In the genomic region with DNA sequence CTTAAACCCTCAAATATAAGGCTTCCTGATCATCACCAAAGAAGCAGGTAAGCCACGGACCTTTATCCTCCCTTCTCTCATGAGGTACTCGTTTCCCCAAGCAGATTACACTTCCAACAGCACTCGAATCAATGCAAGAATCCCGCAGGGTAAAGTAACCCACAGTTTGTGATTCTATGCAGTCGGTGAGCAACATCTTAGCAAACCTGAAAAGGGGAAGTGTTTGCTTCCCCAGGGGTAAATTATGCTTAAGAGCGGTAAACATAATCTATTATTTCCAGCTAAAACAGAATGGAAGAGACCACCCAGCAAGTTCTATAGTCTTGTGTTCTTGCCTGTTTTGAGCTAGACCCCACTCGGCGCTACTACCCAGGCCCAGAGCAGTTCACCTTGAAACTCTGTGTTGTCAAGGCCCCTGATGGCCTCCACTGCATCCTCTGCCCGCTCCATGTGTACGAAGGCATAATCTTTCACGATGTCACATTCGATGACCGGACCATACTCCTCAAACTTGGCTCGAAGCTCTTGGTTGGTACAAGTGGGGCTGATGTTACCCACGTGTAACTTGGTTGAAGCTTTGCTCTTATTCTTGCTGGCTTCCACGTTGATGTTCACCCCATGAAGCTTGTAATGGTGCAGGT, we compare ENCODE assay signal across 8 cellular contexts. TPM values are rescaled to one million over a fixed set of nuclear protein-coding genes. Genes with fewer than 3 reads are reported as not detected.
DNase-seq lines count a peak whose midpoint lies in the region; ATAC-seq, FAIRE-seq and TF ChIP-seq lines count a peak whose summit lies in the region.

No MANE protein-coding gene starts in this region.

- H3K4me3 Mint-ChIP-seq in activated T-helper 17 cell treated with anti-CD3 and anti-CD28 coated beads, Interleukin-2, amount 50 U/mL, for 72 hours, result peak overlapping the region; percentile 97

- no peaks in the 10 kb centered on the region for H3K27me3 Mint-ChIP-seq in activated T-helper 17 cell treated with anti-CD3 and anti-CD28 coated beads, Interleukin-2, amount 50 U/mL, for 72 hours

- TF ChIP-seq CTCF in left ventricle myocardium inferior (IDR thresholded peaks at IDR 0.05; ENCODE audit: borderline replicate concordance) (no peak), right atrium auricular region (IDR thresholded peaks at IDR 0.05) (no peak), keratinocyte (optimal IDR thresholded peaks at IDR 0.05 in 1 of 3, IDR thresholded peaks at IDR 0.05 in 1 of 3, conservative IDR thresholded peaks at IDR 0.05 in 1 of 3; ENCODE audit: extremely low read depth in 1 of 3, insufficient read depth in 2 of 3, low read length in 3 of 3) (no peak), upper lobe of right lung (IDR thresholded peaks at IDR 0.05) (no peak), left lung (IDR thresholded peaks at IDR 0.05) (no peak)

- H3K4me1 ChIP-seq in left ventricle myocardium inferior, result peaks cover 54% of the 10 kb centered on the region
- H3K4me1 ChIP-seq in right atrium auricular region, result peaks cover 0 to 19% of the 10 kb centered on the region in 2 donors
- peaks cover 24% of the 10 kb centered on the region for H3K4me1 ChIP-seq in keratinocyte (ENCODE audit: control insufficient read depth, extremely low read depth, insufficient read depth, low read length)
- peaks cover 23% of the 10 kb centered on the region for H3K4me1 ChIP-seq in upper lobe of right lung
- peaks cover 23 to 49% of the 10 kb centered on the region in 2 donors for H3K4me1 ChIP-seq in left lung

- peaks cover 12% of the 10 kb centered on the region for H3K4me1 Mint-ChIP-seq in activated T-helper 17 cell treated with anti-CD3 and anti-CD28 coated beads, Interleukin-2, amount 50 U/mL, for 72 hours

- H3K27ac ChIP-seq in left ventricle myocardium inferior (replicated peaks) (no peak overlapping the region), right atrium auricular region (no peak overlapping the region), keratinocyte (ENCODE audit: control insufficient read depth, insufficient read depth, low read length) (no peak overlapping the region), upper lobe of right lung (no peak overlapping the region), left lung (peak overlapping the region in 1 of 2 donors; percentile 3)

- peak overlapping the region; percentile 100 for H3K4me2 ChIP-seq in keratinocyte (ENCODE audit: control insufficient read depth, extremely low read depth, insufficient read depth, low read depth, low read length)

- H3K36me3 Mint-ChIP-seq in activated T-helper 17 cell treated with anti-CD3 and anti-CD28 coated beads, Interleukin-2, amount 50 U/mL, for 72 hours (ENCODE audit: low read depth), result peaks cover 45% of the 10 kb centered on the region

- H3K27ac Mint-ChIP-seq in activated T-helper 17 cell treated with anti-CD3 and anti-CD28 coated beads, Interleukin-2, amount 50 U/mL, for 72 hours, result peak overlapping the region; percentile 100

- H4K20me1 ChIP-seq in keratinocyte (ENCODE audit: control insufficient read depth, extremely low read depth, insufficient read depth, low read length), result no peaks in the 10 kb centered on the region

- H3K4me3 ChIP-seq in left ventricle myocardium inferior (peak overlapping the region; percentile 83), right atrium auricular region (peak overlapping the region in 1 of 2 donors; percentile 65), keratinocyte (ENCODE audit: control insufficient read depth in 2 of 3, extremely low read depth in 1 of 3, insufficient read depth in 2 of 3, low read depth in 1 of 3, low read length in 3 of 3) (peak overlapping the region in 2 of 3 experiments; percentile 67 to 75), upper lobe of right lung (peak overlapping the region; percentile 80), left lung (peak overlapping the region in 1 of 2 donors; percentile 75)

- no peaks in the 10 kb centered on the region for H3K9me3 Mint-ChIP-seq in activated T-helper 17 cell treated with anti-CD3 and anti-CD28 coated beads, Interleukin-2, amount 50 U/mL, for 72 hours

- peak; percentile 59 for FAIRE-seq in keratinocyte (lab: Jason Lieb, UNC)

- H2AFZ ChIP-seq in keratinocyte (ENCODE audit: control insufficient read depth, low read length), result no peak overlapping the region

- H3K9me3 ChIP-seq in left ventricle myocardium inferior (replicated peaks), result no peaks in the 10 kb centered on the region
- no peaks in the 10 kb centered on the region for H3K9me3 ChIP-seq in right atrium auricular region
- no peaks in the 10 kb centered on the region for H3K9me3 ChIP-seq in keratinocyte (ENCODE audit: control insufficient read depth, low read depth, low read length)
- H3K9me3 ChIP-seq in upper lobe of right lung, result no peaks in the 10 kb centered on the region
- no peaks in the 10 kb centered on the region for H3K9me3 ChIP-seq in left lung

- DNase-seq in left ventricle myocardium inferior (no peak), right atrium auricular region (ENCODE audit: low spot score) (no peak), keratinocyte (ENCODE audit: low read depth, low spot score) (no peak), upper lobe of right lung (peak; percentile 52), left lung (no peak), erythroblast (lab: John Stamatoyannopoulos, UW) (no peak)

- H3K27me3 ChIP-seq in left ventricle myocardium inferior (ENCODE audit: low read depth) (no peaks in the 10 kb centered on the region), right atrium auricular region (no peaks in the 10 kb centered on the region), keratinocyte (ENCODE audit: control insufficient read depth, extremely low read depth, insufficient read depth, low read length) (no peaks in the 10 kb centered on the region), upper lobe of right lung (no peaks in the 10 kb centered on the region), left lung (no peaks in the 10 kb centered on the region)

- ATAC-seq in activated T-helper 17 cell treated with anti-CD3 and anti-CD28 coated beads, Interleukin-2, amount 50 U/mL, for 72 hours (replicated peaks), result no peak
- ATAC-seq in upper lobe of right lung (no peak), left lung (no peak), GM21447 (IDR thresholded peaks at IDR 0.05; ENCODE audit: unreplicated experiment) (no peak)

- peaks cover 6% of the 10 kb centered on the region for H3K36me3 ChIP-seq in left ventricle myocardium inferior
- no peaks in the 10 kb centered on the region for H3K36me3 ChIP-seq in right atrium auricular region
- H3K36me3 ChIP-seq in keratinocyte (ENCODE audit: control insufficient read depth in 2 of 2, extremely low read depth in 1 of 2, insufficient read depth in 2 of 2, low read length in 2 of 2), result no peaks in the 10 kb centered on the region
- no peaks in the 10 kb centered on the region for H3K36me3 ChIP-seq in upper lobe of right lung
- no peaks in the 10 kb centered on the region for H3K36me3 ChIP-seq in left lung

- H3K9ac ChIP-seq in keratinocyte (ENCODE audit: control insufficient read depth, extremely low read depth, insufficient read depth, low read length), result no peak overlapping the region

- peaks cover 29% of the 10 kb centered on the region for H3K79me2 ChIP-seq in keratinocyte (ENCODE audit: control insufficient read depth, insufficient read depth, low read length)

- dilution Hi-C loops in keratinocyte (cut with MboI; ENCODE audit: extremely low pct_ligation_motif_present, low sequenced_read_pairs), result loop anchor here (25.0 kb wide), 1 partner anchor 111 kb away; no protein-coding TSS in a partner anchor

- intact Hi-C loops in left ventricle myocardium inferior (cut with micrococcal nuclease) (loop anchor here (5.0 kb wide), 1 partner anchor 94 kb away; no protein-coding TSS in a partner anchor), upper lobe of right lung (cut with DNase I) (loop anchor here (5.0 kb wide), 1 partner anchor 94 kb away; no protein-coding TSS in a partner anchor), left lung (cut with DNase I) (no loop called here)

- no peaks in the 10 kb centered on the region for H3K9me1 ChIP-seq in keratinocyte (ENCODE audit: control insufficient read depth, extremely low read depth, insufficient read depth, low read length)

- TF ChIP-seq POLR2A in erythroblast (IDR thresholded peaks at IDR 0.05; ENCODE audit: low read length), result no peak

RNA-seq across cellular contexts. Expression of a gene that starts 1.3 kb away (rescaled TPM):
- total RNA-seq in left ventricle myocardium inferior (11.8 TPM), right atrium auricular region (1 to 10 TPM; 9.0 to 9.7 TPM), upper lobe of right lung (9.5 TPM), left lung (10 to 100 TPM; 15.8 to 16.1 TPM)
- total RNA-seq in activated T-helper 17 cell treated with anti-CD3 and anti-CD28 coated beads, Interleukin-2, amount 50 U/mL, for 72 hours, result 10 to 100 TPM; 23.6 to 31.4 TPM
- polyA plus RNA-seq in keratinocyte, result 17.2 to 20.9 TPM (median 17.9 TPM) in 3 replicates
- polyA plus RNA-seq in keratinocyte (2011; ENCODE audit: low read depth), result 7.3 TPM
- polyA plus RNA-seq in keratinocyte (2011; cell fraction: cytosol; rRNA removed), result 8.5 and 12.3 TPM in 2 replicates
- 20.6 and 21.2 TPM in 2 replicates for polyA plus RNA-seq in keratinocyte (2011; cell fraction: nucleus; rRNA removed)
- 8.5 and 12.4 TPM in 2 replicates for polyA plus RNA-seq in keratinocyte (2012; ENCODE audit: low replicate concordance)
- polyA minus RNA-seq in keratinocyte, result 8.4 to 18.3 TPM (median 14.8 TPM) in 3 replicates
- polyA minus RNA-seq in keratinocyte (2011; cell fraction: cytosol; rRNA and poly(A)+ RNA removed), result 5.6 TPM
- 5.5 and 8.3 TPM in 2 replicates for polyA minus RNA-seq in keratinocyte (2011; cell fraction: nucleus; rRNA and poly(A)+ RNA removed)

RNA-seq across cellular contexts. Expression of a gene that starts 37.9 kb away (rescaled TPM):
- total RNA-seq in left ventricle myocardium inferior (57.1 TPM), right atrium auricular region (10 to 100 TPM; 51.4 to 53.8 TPM), upper lobe of right lung (98.9 TPM), left lung (100 to 1,000 TPM; 100 to 103 TPM)
- 10 to 100 TPM; 92.4 to 94.0 TPM for total RNA-seq in activated T-helper 17 cell treated with anti-CD3 and anti-CD28 coated beads, Interleukin-2, amount 50 U/mL, for 72 hours
- polyA plus RNA-seq in keratinocyte, result 153 to 190 TPM (median 171 TPM) in 3 replicates
- 79.4 TPM for polyA plus RNA-seq in keratinocyte (2011; ENCODE audit: low read depth)
- polyA plus RNA-seq in keratinocyte (2011; cell fraction: cytosol; rRNA removed), result 129 and 150 TPM in 2 replicates
- polyA plus RNA-seq in keratinocyte (2011; cell fraction: nucleus; rRNA removed), result 125 and 145 TPM in 2 replicates
- 118 and 132 TPM in 2 replicates for polyA plus RNA-seq in keratinocyte (2012; ENCODE audit: low replicate concordance)
- 86.0 to 178 TPM (median 150 TPM) in 3 replicates for polyA minus RNA-seq in keratinocyte
- polyA minus RNA-seq in keratinocyte (2011; cell fraction: cytosol; rRNA and poly(A)+ RNA removed), result 94.6 TPM
- polyA minus RNA-seq in keratinocyte (2011; cell fraction: nucleus; rRNA and poly(A)+ RNA removed), result 41.3 and 55.9 TPM in 2 replicates

RNA-seq across cellular contexts. Expression of a gene that starts 52.6 kb away (rescaled TPM):
- total RNA-seq in left ventricle myocardium inferior (0.77 TPM), right atrium auricular region (1 to 10 TPM; 3.3 to 7.7 TPM), upper lobe of right lung (8.1 TPM), left lung (10 to 100 TPM in 1 of 2 donors, 1 to 10 TPM in 1; 8.7 to 26.4 TPM)
- total RNA-seq in activated T-helper 17 cell treated with anti-CD3 and anti-CD28 coated beads, Interleukin-2, amount 50 U/mL, for 72 hours, result under 1 TPM; 0.37 to 0.45 TPM
- polyA plus RNA-seq in keratinocyte, result 7.8 to 14.7 TPM (median 11.1 TPM) in 3 replicates
- 60.9 TPM for polyA plus RNA-seq in keratinocyte (2011; ENCODE audit: low read depth)
- 5.6 and 11.6 TPM in 2 replicates for polyA plus RNA-seq in keratinocyte (2011; cell fraction: cytosol; rRNA removed)
- polyA plus RNA-seq in keratinocyte (2011; cell fraction: nucleus; rRNA removed), result 54.0 and 57.5 TPM in 2 replicates
- 17.2 and 51.6 TPM in 2 replicates for polyA plus RNA-seq in keratinocyte (2012; ENCODE audit: low replicate concordance)
- polyA minus RNA-seq in keratinocyte, result 16.9 to 32.8 TPM (median 29.5 TPM) in 3 replicates
- polyA minus RNA-seq in keratinocyte (2011; cell fraction: cytosol; rRNA and poly(A)+ RNA removed), result 23.2 TPM
- 32.8 and 35.9 TPM in 2 replicates for polyA minus RNA-seq in keratinocyte (2011; cell fraction: nucleus; rRNA and poly(A)+ RNA removed)

RNA-seq across cellular contexts. Expression of a gene that starts 60.0 kb away (rescaled TPM):
- total RNA-seq in left ventricle myocardium inferior (37.9 TPM), right atrium auricular region (10 to 100 TPM; 27.5 to 34.3 TPM), upper lobe of right lung (63.3 TPM), left lung (10 to 100 TPM; 64.2 to 89.1 TPM)
- total RNA-seq in activated T-helper 17 cell treated with anti-CD3 and anti-CD28 coated beads, Interleukin-2, amount 50 U/mL, for 72 hours, result 100 to 1,000 TPM; 127 to 156 TPM
- 10.5 to 23.8 TPM (median 16.6 TPM) in 3 replicates for polyA plus RNA-seq in keratinocyte
- polyA plus RNA-seq in keratinocyte (2011; ENCODE audit: low read depth), result 11.9 TPM
- 12.8 and 13.9 TPM in 2 replicates for polyA plus RNA-seq in keratinocyte (2011; cell fraction: cytosol; rRNA removed)
- 20.6 and 27.5 TPM in 2 replicates for polyA plus RNA-seq in keratinocyte (2011; cell fraction: nucleus; rRNA removed)
- 24.1 and 40.8 TPM in 2 replicates for polyA plus RNA-seq in keratinocyte (2012; ENCODE audit: low replicate concordance)
- 16.0 to 47.8 TPM (median 22.0 TPM) in 3 replicates for polyA minus RNA-seq in keratinocyte
- 33.2 TPM for polyA minus RNA-seq in keratinocyte (2011; cell fraction: cytosol; rRNA and poly(A)+ RNA removed)
- polyA minus RNA-seq in keratinocyte (2011; cell fraction: nucleus; rRNA and poly(A)+ RNA removed), result 28.2 and 29.7 TPM in 2 replicates

Comparison
In these comparisons a context has a peak if more than half of its experiments do, and no peak if none do; other contexts are left out.
1. intact Hi-C loops: an anchor here in left ventricle myocardium inferior (5.0 kb wide) and upper lobe of right lung (5.0 kb wide); none called in left lung.